Comparison of ENCODE assay signal across 10 cellular contexts in the genomic region with DNA sequence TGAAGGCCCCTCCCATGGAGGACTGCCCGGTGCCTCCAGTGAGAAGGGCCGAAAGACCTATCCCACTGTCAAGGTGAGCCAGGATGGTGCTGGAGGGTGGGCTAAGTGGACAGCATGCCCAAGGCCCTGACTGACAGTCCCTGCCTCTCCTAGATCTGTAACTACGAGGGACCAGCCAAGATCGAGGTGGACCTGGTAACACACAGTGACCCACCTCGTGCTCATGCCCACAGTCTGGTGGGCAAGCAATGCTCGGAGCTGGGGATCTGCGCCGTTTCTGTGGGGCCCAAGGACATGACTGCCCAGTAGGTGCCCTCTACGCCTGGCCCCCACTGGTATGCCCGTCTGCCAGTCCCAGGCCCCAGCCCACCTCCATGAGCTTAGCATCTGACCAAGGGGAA. TPM values are rescaled to one million over a fixed set of nuclear protein-coding genes. Genes with fewer than 3 reads are reported as not detected.
DNase-seq lines count a peak whose midpoint lies in the region; ATAC-seq and TF ChIP-seq lines count a peak whose summit lies in the region.
"Had no signal": no experiment of that assay in that cellular context is flagged by ENCODE, and none has a peak within 500 bp of the region (broad histone marks: within the 10 kb centered on the region; RNA-seq: fewer than 3 reads in every experiment).

No MANE protein-coding gene starts in this region.

- H3K9me3 Mint-ChIP-seq in CD4-positive, CD25-positive, alpha-beta regulatory T cell: no peaks in the 10 kb centered on the region
- H3K9me3 Mint-ChIP-seq in IgD-negative memory B cell: no peaks in the 10 kb centered on the region

- H4K8ac ChIP-seq in neuronal stem cell (ENCODE audit: low read depth, low read length): no peak overlapping the region

- no peak for TF ChIP-seq CTCF in coronary artery (IDR thresholded peaks at IDR 0.05)

- H4K91ac ChIP-seq in neuronal stem cell (ENCODE audit: low read depth, low read length, poor library complexity): no peak overlapping the region

- H2BK15ac ChIP-seq in neuronal stem cell (ENCODE audit: low read length): peak overlapping the region; percentile 47

- peaks cover 18% of the 10 kb centered on the region for H3K27me3 Mint-ChIP-seq in CD4-positive, CD25-positive, alpha-beta regulatory T cell
- H3K27me3 Mint-ChIP-seq in IgD-negative memory B cell: no peaks in the 10 kb centered on the region

- peak overlapping the region; percentile 94 to 97 (median 96) for H3K4me3 Mint-ChIP-seq in CD4-positive, CD25-positive, alpha-beta regulatory T cell
- H3K4me3 Mint-ChIP-seq in IgD-negative memory B cell: peak overlapping the region; percentile 98

- H3K4me1 Mint-ChIP-seq in CD4-positive, CD25-positive, alpha-beta regulatory T cell: peaks cover 4 to 57% (median 27%) of the 10 kb centered on the region in 4 donors
- H3K4me1 Mint-ChIP-seq in IgD-negative memory B cell: peaks cover 8 to 32% (median 31%) of the 10 kb centered on the region in 3 donors

- no peak overlapping the region for H2AFZ ChIP-seq in neuronal stem cell (ENCODE audit: low read length)

- H3K18ac ChIP-seq in neuronal stem cell (ENCODE audit: low read length): no peak overlapping the region

- peak overlapping the region; percentile 78 for H3K4me3 ChIP-seq in CD4-positive, CD25-positive, alpha-beta regulatory T cell (ENCODE audit: low read depth, low read length)
- H3K4me3 ChIP-seq in coronary artery: peak overlapping the region; percentile 90
- H3K4me3 ChIP-seq in neuronal stem cell (ENCODE audit: low read length in 2 of 2): peak overlapping the region in 1 of 2 donors; percentile 54

- no peak overlapping the region for H3K23ac ChIP-seq in neuronal stem cell (ENCODE audit: low read depth, low read length, poor library complexity)

- H3K14ac ChIP-seq in neuronal stem cell (ENCODE audit: low read length): no peak overlapping the region

- no CpG with 5 or more reads among the region's 10 CpGs for WGBS in neuronal stem cell (ENCODE audit: extremely low coverage in 2 of 2, insufficient read length in 2 of 2, insufficient replicate concordance in 1 of 2), 2 donors

- H2BK5ac ChIP-seq in neuronal stem cell (ENCODE audit: low read length): no peak overlapping the region

- no peak overlapping the region for H2BK120ac ChIP-seq in neuronal stem cell (ENCODE audit: low read depth, low read length)

- no peak overlapping the region for H3K4me2 ChIP-seq in neuronal stem cell (ENCODE audit: insufficient read depth, low read length, poor library complexity, severe bottlenecking)

- H3K36me3 ChIP-seq in CD4-positive, CD25-positive, alpha-beta regulatory T cell (ENCODE audit: control insufficient read depth, insufficient read depth, low read length): peaks cover 23% of the 10 kb centered on the region
- peaks cover 0 to 38% of the 10 kb centered on the region in 2 donors for H3K36me3 ChIP-seq in neuronal stem cell (replicated peaks in 1 of 2; ENCODE audit: control insufficient read depth in 2 of 2, insufficient read depth in 2 of 2, low read length in 2 of 2)
- H3K36me3 ChIP-seq: ovary had no signal

- H3K36me3 Mint-ChIP-seq in CD4-positive, CD25-positive, alpha-beta regulatory T cell: no peaks in the 10 kb centered on the region
- H3K36me3 Mint-ChIP-seq in IgD-negative memory B cell: peaks cover 5% of the 10 kb centered on the region

- H3K4me1 ChIP-seq in CD4-positive, CD25-positive, alpha-beta regulatory T cell (ENCODE audit: control insufficient read depth, insufficient read depth, low read length, poor library complexity, severe bottlenecking): peaks cover 51% of the 10 kb centered on the region
- H3K4me1 ChIP-seq in neuronal stem cell (ENCODE audit: control insufficient read depth in 2 of 2, insufficient read depth in 1 of 2, low read depth in 1 of 2, low read length in 2 of 2): peaks cover 11 to 19% of the 10 kb centered on the region in 2 donors

- no peak for DNase-seq in CD4-positive, CD25-positive, alpha-beta regulatory T cell
- DNase-seq in coronary artery (ENCODE audit: low spot score): no peak
- DNase-seq in neuronal stem cell (ENCODE audit: low spot score): no peak
- DNase-seq in cerebellum (ENCODE audit: low spot score): no peak
- DNase-seq in SIG-M5 (lab: John Stamatoyannopoulos, UW): no peak
- DNase-seq in stimulated activated CD4-positive, alpha-beta T cell treated with anti-CD3 and anti-CD28 coated beads, Interleukin-1b, Interleukin-23, amount 100 ng/mL, for 48 hours: no peak
- DNase-seq in mesenteric fat pad (ENCODE audit: low spot score): no peak
- DNase-seq: NCI-H2081 treated with DMSO at 0.1 percent for 48 hours had no signal

- ATAC-seq in CD4-positive, CD25-positive, alpha-beta regulatory T cell (ENCODE audit: low read depth in 2 of 2): no peak

- H3K9ac ChIP-seq in neuronal stem cell (ENCODE audit: low read depth, low read length, poor library complexity): peak overlapping the region; percentile 13

- peak overlapping the region; percentile 51 for H2AK5ac ChIP-seq in neuronal stem cell (ENCODE audit: low read depth, low read length)

- H3K4ac ChIP-seq in neuronal stem cell (ENCODE audit: low read length): no peak overlapping the region

- H3K9me3 ChIP-seq in CD4-positive, CD25-positive, alpha-beta regulatory T cell (ENCODE audit: control insufficient read depth in 2 of 2, low read length in 2 of 2): no peaks in the 10 kb centered on the region
- no peaks in the 10 kb centered on the region for H3K9me3 ChIP-seq in neuronal stem cell (replicated peaks in 1 of 2; ENCODE audit: control insufficient read depth in 2 of 2, insufficient read depth in 1 of 2, low read depth in 1 of 2, low read length in 2 of 2)
- H3K9me3 ChIP-seq: ovary had no signal

- peaks cover 1% of the 10 kb centered on the region for H3K79me1 ChIP-seq in neuronal stem cell (ENCODE audit: low read depth, low read length)

- H3K27me3 ChIP-seq in CD4-positive, CD25-positive, alpha-beta regulatory T cell (ENCODE audit: control insufficient read depth, insufficient read depth, low read length): no peaks in the 10 kb centered on the region
- peaks cover 0 to 24% (median 12%) of the 10 kb centered on the region in 3 experiments for H3K27me3 ChIP-seq in neuronal stem cell (ENCODE audit: control insufficient read depth in 3 of 3, insufficient read depth in 3 of 3, low read depth in 1 of 3, low read length in 3 of 3)
- H3K27me3 ChIP-seq: ovary had no signal

- H3K27ac ChIP-seq in CD4-positive, CD25-positive, alpha-beta regulatory T cell (ENCODE audit: insufficient read depth, low read length, poor library complexity, severe bottlenecking): peak overlapping the region; percentile 100
- H3K27ac ChIP-seq in coronary artery (peak overlapping the region in 1 of 2 donors; percentile 98), neuronal stem cell (replicated peaks; ENCODE audit: low read length) (no peak overlapping the region)

- H2BK12ac ChIP-seq in neuronal stem cell (ENCODE audit: low read length): no peak overlapping the region

- H3K27ac Mint-ChIP-seq in CD4-positive, CD25-positive, alpha-beta regulatory T cell: peak overlapping the region; percentile 96 to 100 (median 100)
- H3K27ac Mint-ChIP-seq in IgD-negative memory B cell: peak overlapping the region; percentile 100

RNA-seq across cellular contexts. Expression of a gene that starts 1.2 kb away (rescaled TPM):
- total RNA-seq in CD4-positive, CD25-positive, alpha-beta regulatory T cell: 385 TPM
- polyA plus RNA-seq in CD4-positive, CD25-positive, alpha-beta regulatory T cell: 1 to 10 TPM; 6.3 to 8.2 (median 6.7) TPM
- polyA plus RNA-seq in IgD-negative memory B cell: 42.8 TPM
- polyA plus RNA-seq in neuronal stem cell (2013, experiment 1 of 2): 7.6 TPM
- polyA plus RNA-seq in neuronal stem cell (2013, experiment 2 of 2): 8.2 TPM
- total RNA-seq in cerebellum: 3.5 TPM
- 43.0 TPM for total RNA-seq in mesenteric fat pad

RNA-seq across cellular contexts. Expression of a gene that starts 21.8 kb away (rescaled TPM):
- total RNA-seq in CD4-positive, CD25-positive, alpha-beta regulatory T cell: 2.9 TPM
- 1 to 10 TPM; 1.4 to 2.6 (median 1.9) TPM for polyA plus RNA-seq in CD4-positive, CD25-positive, alpha-beta regulatory T cell
- polyA plus RNA-seq in IgD-negative memory B cell: 2.8 TPM
- polyA plus RNA-seq in neuronal stem cell (2013, experiment 1 of 2): 2.4 TPM
- 1.9 TPM for polyA plus RNA-seq in neuronal stem cell (2013, experiment 2 of 2)
- total RNA-seq in cerebellum: 38.8 TPM
- total RNA-seq in mesenteric fat pad: not detected

RNA-seq across cellular contexts. Expression of a gene that starts 23.9 kb away (rescaled TPM):
- total RNA-seq in CD4-positive, CD25-positive, alpha-beta regulatory T cell: 12.8 TPM
- polyA plus RNA-seq in CD4-positive, CD25-positive, alpha-beta regulatory T cell: 10 to 100 TPM; 25.2 to 40.1 (median 32.1) TPM
- 40.5 TPM for polyA plus RNA-seq in IgD-negative memory B cell
- polyA plus RNA-seq in neuronal stem cell (2013, experiment 1 of 2): 4.7 TPM
- polyA plus RNA-seq in neuronal stem cell (2013, experiment 2 of 2): 4.8 TPM
- total RNA-seq in cerebellum (6.2 TPM), mesenteric fat pad (15.4 TPM)

RNA-seq across cellular contexts. Expression of a gene that starts 35.6 kb away (rescaled TPM):
- total RNA-seq in CD4-positive, CD25-positive, alpha-beta regulatory T cell: 29.4 TPM
- polyA plus RNA-seq in CD4-positive, CD25-positive, alpha-beta regulatory T cell: 10 to 100 TPM; 50.8 to 60.6 (median 52.0) TPM
- 51.8 TPM for polyA plus RNA-seq in IgD-negative memory B cell
- polyA plus RNA-seq in neuronal stem cell (2013, experiment 1 of 2): 114 TPM
- 113 TPM for polyA plus RNA-seq in neuronal stem cell (2013, experiment 2 of 2)
- 28.3 TPM for total RNA-seq in cerebellum
- total RNA-seq in mesenteric fat pad: 42.4 TPM

RNA-seq across cellular contexts. Expression of a gene that starts 54.6 kb away (rescaled TPM):
- total RNA-seq in CD4-positive, CD25-positive, alpha-beta regulatory T cell: 0.35 TPM
- polyA plus RNA-seq in CD4-positive, CD25-positive, alpha-beta regulatory T cell: 1 to 10 TPM in 1 of 4 donors, under 1 TPM in 3; 0.40 to 1.1 (median 0.55) TPM
- polyA plus RNA-seq in IgD-negative memory B cell: 0.70 TPM
- polyA plus RNA-seq in neuronal stem cell (2013, experiment 1 of 2): 0.10 TPM
- polyA plus RNA-seq in neuronal stem cell (2013, experiment 2 of 2): 0.18 TPM
- total RNA-seq in cerebellum: not detected
- 0.22 TPM for total RNA-seq in mesenteric fat pad

Comparison
In these comparisons a context has a peak if more than half of its experiments do, and no peak if none do; other contexts are left out.
1. RNA of a gene that starts 21.8 kb away (total RNA-seq): 38.8 TPM in cerebellum (single experiment); 2.9 TPM in CD4-positive, CD25-positive, alpha-beta regulatory T cell (single experiment) and not detected in mesenteric fat pad (single experiment); every median in the first group is over 10 times any median in the second.